Comparison of ENCODE assay signal across 8 cellular contexts in the genomic region with DNA sequence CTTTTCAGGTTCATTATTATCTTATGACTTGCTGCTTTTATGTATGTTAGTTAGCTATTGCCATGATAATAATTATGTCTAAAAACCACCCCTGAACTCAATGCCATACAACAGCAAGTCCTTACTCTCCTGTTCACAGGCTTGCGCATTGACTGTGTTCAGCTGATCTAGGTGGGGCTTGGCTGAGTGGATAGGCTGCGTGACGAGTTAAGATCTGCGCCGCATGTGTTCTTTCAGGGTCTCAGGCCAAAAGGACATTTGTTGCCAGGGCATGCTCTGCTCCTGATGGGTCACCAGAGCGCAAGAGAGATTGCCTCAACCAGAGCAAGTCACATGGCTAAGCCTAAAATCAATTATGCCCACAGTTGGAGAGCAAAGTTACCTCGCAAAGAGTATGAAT. TPM values are rescaled to one million over a fixed set of nuclear protein-coding genes. Genes with fewer than 3 reads are reported as not detected.
DNase-seq lines count a peak whose midpoint lies in the region; ATAC-seq and TF ChIP-seq lines count a peak whose summit lies in the region.

No MANE protein-coding gene starts in this region.

- intact Hi-C loops in CD8-positive, alpha-beta T cell (cut with DNase I, micrococcal nuclease) = loop anchor here (1.0 to 10.0 kb wide), 26 partner anchors 56 to 862 kb away; partner anchors contain the start of genes ZFP14 (in 2 of the 2), ZNF260 (in 2 of the 2), ZNF345 (in 2 of the 2) and ZNF420 (in 2 of the 2)
- intact Hi-C loops in colonic mucosa (cut with DNase I) = no loop called here

- H3K9me3 Mint-ChIP-seq in CD8-positive, alpha-beta T cell = peaks cover 22% of the 10 kb centered on the region
- H3K9me3 Mint-ChIP-seq in mesothelial cell of epicardium = peaks cover 43% of the 10 kb centered on the region

- no peaks in the 10 kb centered on the region for H3K9me2 ChIP-seq in Karpas-422 (replicated peaks; ENCODE audit: insufficient read depth, low read length)

- peak overlapping the region; percentile 89 for H3K4me3 Mint-ChIP-seq in CD8-positive, alpha-beta T cell
- H3K4me3 Mint-ChIP-seq in mesothelial cell of epicardium = peak overlapping the region; percentile 83

- H3K36me3 Mint-ChIP-seq in CD8-positive, alpha-beta T cell = peaks cover 70% of the 10 kb centered on the region
- peaks cover 56% of the 10 kb centered on the region for H3K36me3 Mint-ChIP-seq in mesothelial cell of epicardium

- no peaks in the 10 kb centered on the region for H4K20me1 ChIP-seq in Karpas-422 (ENCODE audit: insufficient read depth, low read depth, low read length)

- CTCF ChIA-PET in CD8-positive, alpha-beta T cell (lab: Charles Lee) = interaction anchor here (1.1 kb wide), 1 partner anchor 12 kb away, joined by 3 read pairs; no protein-coding TSS in a partner anchor

- no peak for ATAC-seq in CD8-positive, alpha-beta T cell
- no peak for ATAC-seq in GM21526 (IDR thresholded peaks at IDR 0.05; ENCODE audit: low FRiP score, unreplicated experiment)

- no peak for DNase-seq in CD8-positive, alpha-beta T cell
- DNase-seq in Karpas-422 (no peak), colonic mucosa (no peak), mesothelial cell of epicardium (ENCODE audit: low spot score in 2 of 2, unreplicated experiment in 2 of 2) (no peak), AML-193 (lab: John Stamatoyannopoulos, UW) (no peak), HPDE6-E6E7 (ENCODE audit: extremely low spot score) (no peak)
- no peak for DNase-seq in activated CD4-positive, alpha-beta T cell treated with anti-CD3 and anti-CD28 coated beads, Interleukin-2, amount 50 U/mL, for 1 hour

- H3K27me3 Mint-ChIP-seq in CD8-positive, alpha-beta T cell (ENCODE audit: low read depth) = no peaks in the 10 kb centered on the region
- no peaks in the 10 kb centered on the region for H3K27me3 Mint-ChIP-seq in mesothelial cell of epicardium (ENCODE audit: low read depth)

- peak overlapping the region; percentile 38; the same call in 1 of the 2 replicates for H2AFZ ChIP-seq in Karpas-422 (ENCODE audit: low read length)

- H3K4me1 Mint-ChIP-seq in CD8-positive, alpha-beta T cell (ENCODE audit: low read depth) = peaks cover 36% of the 10 kb centered on the region
- peaks cover 11% of the 10 kb centered on the region for H3K4me1 Mint-ChIP-seq in mesothelial cell of epicardium

- H3K9me3 ChIP-seq in CD8-positive, alpha-beta T cell (ENCODE audit: low read length) = peaks cover 4% of the 10 kb centered on the region
- peaks cover 34% of the 10 kb centered on the region for H3K9me3 ChIP-seq in Karpas-422 (ENCODE audit: low read length)
- no peaks in the 10 kb centered on the region for H3K9me3 ChIP-seq in colonic mucosa

- H3K4me1 ChIP-seq in CD8-positive, alpha-beta T cell (ENCODE audit: insufficient read depth, low read length) = peaks cover 10% of the 10 kb centered on the region
- no peaks in the 10 kb centered on the region for H3K4me1 ChIP-seq in Karpas-422 (ENCODE audit: low read length)
- no peaks in the 10 kb centered on the region for H3K4me1 ChIP-seq in colonic mucosa

- no peaks in the 10 kb centered on the region for H3K79me2 ChIP-seq in Karpas-422 (ENCODE audit: low read length)

- POLR2A ChIA-PET in CD8-positive, alpha-beta T cell (lab: Charles Lee) = interaction anchor here (0.9 to 1.5 kb wide), 4 partner anchors 12 to 538 kb away, joined by 3 to 5 read pairs (median 3); partner anchors contain the start of gene ZFP14

- peak overlapping the region; percentile 80 for H3K27ac ChIP-seq in CD8-positive, alpha-beta T cell (ENCODE audit: low read depth, low read length)
- H3K27ac ChIP-seq in Karpas-422 (ENCODE audit: low read length) = no peak overlapping the region
- H3K27ac ChIP-seq in colonic mucosa = no peak overlapping the region

- H3K27me3 ChIP-seq in CD8-positive, alpha-beta T cell (ENCODE audit: insufficient read depth, low read length) = no peaks in the 10 kb centered on the region
- no peaks in the 10 kb centered on the region for H3K27me3 ChIP-seq in Karpas-422 (ENCODE audit: low read length)
- no peaks in the 10 kb centered on the region for H3K27me3 ChIP-seq in colonic mucosa

- H3K36me3 ChIP-seq in CD8-positive, alpha-beta T cell (ENCODE audit: insufficient read depth, low read length) = peaks cover 3% of the 10 kb centered on the region
- H3K36me3 ChIP-seq in Karpas-422 (ENCODE audit: insufficient read depth, low read length) (peaks cover 10% of the 10 kb centered on the region), colonic mucosa (no peaks in the 10 kb centered on the region)

- peak overlapping the region; percentile 42 for H3K4me2 ChIP-seq in Karpas-422 (ENCODE audit: low read depth, low read length, poor library complexity, severe bottlenecking)

- H3K9ac ChIP-seq in Karpas-422 (ENCODE audit: low read length) (peak overlapping the region; percentile 46; the same call in 1 of the 2 replicates), colonic mucosa (ENCODE audit: low read depth in 2 of 2, low read length in 2 of 2) (peak overlapping the region; percentile 61 to 73)

- no peak for TF ChIP-seq CTCF in CD8-positive, alpha-beta T cell (IDR thresholded peaks at IDR 0.05)
- TF ChIP-seq CTCF in colonic mucosa (IDR thresholded peaks at IDR 0.05) (no peak), mesothelial cell of epicardium (IDR thresholded peaks at IDR 0.05; ENCODE audit: unreplicated experiment) (no peak)

- peak overlapping the region; percentile 79 for H3K4me3 ChIP-seq in CD8-positive, alpha-beta T cell (ENCODE audit: low read depth, low read length)
- H3K4me3 ChIP-seq in Karpas-422 (ENCODE audit: low read length) (peak overlapping the region; percentile 63; the same call in 1 of the 2 replicates), colonic mucosa (peak overlapping the region; percentile 84)

- H3K27ac Mint-ChIP-seq in CD8-positive, alpha-beta T cell = peak overlapping the region; percentile 95
- peak overlapping the region; percentile 75 for H3K27ac Mint-ChIP-seq in mesothelial cell of epicardium

RNA-seq across cellular contexts. Expression of gene ZNF568, which starts 0.9 kb away (rescaled TPM):
- 1 to 10 TPM; 4.6 to 5.5 TPM for total RNA-seq in CD8-positive, alpha-beta T cell
- 0.48 and 2.1 TPM in 2 replicates for total RNA-seq in Karpas-422 (2014; rRNA removed; shearing (Covaris generic); ENCODE audit: low replicate concordance)
- total RNA-seq in colonic mucosa (1 to 10 TPM; 2.5 to 4.7 TPM), mesothelial cell of epicardium (9.0 to 9.8 TPM (median 9.3 TPM) in 3 replicates)

RNA-seq across cellular contexts. Expression of gene ZNF829, which starts 0.9 kb away (rescaled TPM):
- total RNA-seq in CD8-positive, alpha-beta T cell = 1 to 10 TPM; 6.1 to 6.2 TPM
- total RNA-seq in Karpas-422 (2014; rRNA removed; shearing (Covaris generic); ENCODE audit: low replicate concordance) = 0.47 and 1.8 TPM in 2 replicates
- total RNA-seq in colonic mucosa = 1 to 10 TPM; 1.1 to 1.8 TPM
- total RNA-seq in mesothelial cell of epicardium = 3.0 to 3.2 TPM (median 3.2 TPM) in 3 replicates
